Comparison of ENCODE assay signal across 18 cellular contexts in genomic region chr10:112761256-112761655, GRCh38.
A peak's percentile ranks its signal among the peaks of the same experiment; 100 is the strongest.
DNase-seq lines count a peak whose midpoint lies in the region; ATAC-seq and TF ChIP-seq lines count a peak whose summit lies in the region.
"Had no signal": no experiment of that assay in that cellular context is flagged by ENCODE, and none has a peak within 500 bp of the region (broad histone marks: within the 10 kb centered on the region; RNA-seq: fewer than 3 reads in every experiment).

No MANE protein-coding gene starts in this region.

- no CpG with 5 or more reads among the region's 3 CpGs for WGBS in mesendoderm (ENCODE audit: extremely low coverage, insufficient coverage, low lambda C conversion rate)

- peak overlapping the region; percentile 81 for H3K27ac Mint-ChIP-seq in mesothelial cell of epicardium
- H3K27ac Mint-ChIP-seq: B cell, CD14-positive monocyte had no signal

- H3K9ac ChIP-seq in mesendoderm (ENCODE audit: low read length), result no peak overlapping the region

- no peaks in the 10 kb centered on the region for H3K79me2 ChIP-seq in mesendoderm (ENCODE audit: control insufficient read depth, insufficient read depth, low read length)

- H3K4me3 ChIP-seq in mesendoderm (ENCODE audit: low read length), result no peak overlapping the region
- H3K4me3 ChIP-seq: A549, K562, MG63, SJSA1 had no signal

- DNase-seq in NCI-H82 (lab: John Stamatoyannopoulos, UW) (peak; percentile 47), NCI-H82 treated with DMSO at 0.1 percent for 48 hours (lab: John Stamatoyannopoulos, UW; ENCODE audit: unreplicated experiment) (no peak), SK-MEL-5 (ENCODE audit: low read depth, low spot score) (peak; percentile 66), mesothelial cell of epicardium (ENCODE audit: low spot score in 2 of 2, unreplicated experiment in 2 of 2) (no peak), mesendoderm (no peak)
- no peak for DNase-seq in stimulated activated CD4-positive, alpha-beta T cell treated with anti-CD3 and anti-CD28 coated beads, Interleukin-12 subunit alpha, Interleukin-12 subunit beta, amount 100 ng/mL, for 4 hours
- DNase-seq: H7, MG63, NCI-H2029, NCI-H774, OCI-M1 had no signal

- no peaks in the 10 kb centered on the region for H3K27me3 Mint-ChIP-seq in mesothelial cell of epicardium (ENCODE audit: low read depth)
- H3K27me3 Mint-ChIP-seq: B cell had no signal

- peaks cover 4% of the 10 kb centered on the region for H3K4me1 ChIP-seq in mesendoderm (ENCODE audit: control insufficient read depth, low read depth, low read length)
- H3K4me1 ChIP-seq: A549 had no signal

- no peak overlapping the region for H2BK15ac ChIP-seq in mesendoderm (replicated peaks; ENCODE audit: low read depth)

- H2BK5ac ChIP-seq in mesendoderm (ENCODE audit: low read length), result no peak overlapping the region

- in situ Hi-C loops in SK-MEL-5 (cut with HindIII; ENCODE audit: low pct_unique_long_range_greater_than_20kb, low sequenced_read_pairs), result no loop called here

- no peaks in the 10 kb centered on the region for H3K9me3 Mint-ChIP-seq in mesothelial cell of epicardium
- H3K9me3 Mint-ChIP-seq: CD14-positive monocyte had no signal

- no peak overlapping the region for H3K4me2 ChIP-seq in mesendoderm (ENCODE audit: low read length)
- H3K4me2 ChIP-seq: A549 had no signal

- H3K36me3 ChIP-seq in mesendoderm (ENCODE audit: control insufficient read depth, insufficient read depth, low read length), result no peaks in the 10 kb centered on the region
- H3K36me3 ChIP-seq: MG63, SJSA1 had no signal

- H2BK120ac ChIP-seq in mesendoderm (ENCODE audit: low read depth, low read length), result no peak overlapping the region

- no peak overlapping the region for H4K8ac ChIP-seq in mesendoderm (ENCODE audit: low read depth, low read length)

- H2AK5ac ChIP-seq in mesendoderm (ENCODE audit: low read length), result no peak overlapping the region

- no peaks in the 10 kb centered on the region for H3K79me1 ChIP-seq in mesendoderm (ENCODE audit: low read length)

- no peaks in the 10 kb centered on the region for H3K36me3 Mint-ChIP-seq in mesothelial cell of epicardium

- H3K56ac ChIP-seq in mesendoderm (ENCODE audit: low read length), result no peak overlapping the region

- TF ChIP-seq CTCF in mesothelial cell of epicardium (IDR thresholded peaks at IDR 0.05; ENCODE audit: unreplicated experiment), result no peak

- H3K23ac ChIP-seq in mesendoderm (ENCODE audit: low read length), result no peak overlapping the region

- H3K18ac ChIP-seq in mesendoderm (ENCODE audit: low read length), result no peak overlapping the region

- no peak overlapping the region for H3K27ac ChIP-seq in mesendoderm (ENCODE audit: low read depth, low read length)
- H3K27ac ChIP-seq: A549, SJSA1 had no signal

- H4K5ac ChIP-seq in mesendoderm (ENCODE audit: low read length), result no peak overlapping the region

- no peak overlapping the region for H3K4ac ChIP-seq in mesendoderm (ENCODE audit: low read depth, low read length)

- peaks cover 60% of the 10 kb centered on the region for H3K4me1 Mint-ChIP-seq in mesothelial cell of epicardium
- H3K4me1 Mint-ChIP-seq: B cell, CD14-positive monocyte had no signal

- H3K27me3 ChIP-seq in mesendoderm (ENCODE audit: insufficient read depth, low read length, poor library complexity), result no peaks in the 10 kb centered on the region
- H3K27me3 ChIP-seq: MG63, SJSA1 had no signal

- no peak overlapping the region for H3K4me3 Mint-ChIP-seq in mesothelial cell of epicardium
- H3K4me3 Mint-ChIP-seq: B cell, CD14-positive monocyte had no signal

- no peak for ATAC-seq in GM21825 (IDR thresholded peaks at IDR 0.05; ENCODE audit: unreplicated experiment)
- ATAC-seq: A549, HepG2, K562 had no signal

Comparison
In these comparisons a context has a peak if more than half of its experiments do, and no peak if none do; other contexts are left out.
1. DNase-seq: peak in NCI-H82 (single experiment) and SK-MEL-5 (single experiment); none in NCI-H82 treated with DMSO at 0.1 percent for 48 hours (single experiment), mesothelial cell of epicardium (0 of 2), mesendoderm (single experiment) and stimulated activated CD4-positive, alpha-beta T cell treated with anti-CD3 and anti-CD28 coated beads, Interleukin-12 subunit alpha, Interleukin-12 subunit beta, amount 100 ng/mL, for 4 hours (single experiment).